In the genomic region with DNA sequence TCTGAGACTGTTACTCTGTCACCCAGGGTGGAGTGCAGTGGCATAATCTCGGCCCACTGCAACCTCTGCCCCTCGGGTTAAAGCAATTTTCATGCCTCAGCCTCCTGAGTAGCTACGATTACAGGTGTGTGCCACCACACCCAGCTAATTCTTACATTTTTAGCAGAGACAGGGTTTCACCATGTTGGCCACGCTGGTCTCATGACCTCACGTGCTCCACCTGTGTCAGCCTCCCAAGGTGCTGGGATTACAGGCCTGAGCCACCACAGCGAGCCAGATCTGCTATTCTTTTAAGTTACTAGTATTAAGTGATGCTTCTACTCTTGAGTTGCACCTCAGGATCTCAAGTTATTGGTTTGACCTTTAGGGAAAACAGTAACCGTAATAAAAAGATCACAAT, we compare ENCODE assay signal across 1 cellular context.
TF ChIP-seq lines count a peak whose summit lies in the region.

No MANE protein-coding gene starts in this region.

TF ChIP-seq in IMR-90, 13 proteins besides CTCF, POLR2A, EP300 and RAD21:
- TF ChIP-seq FOS (IDR thresholded peaks at IDR 0.05; ENCODE audit: low read depth, low read length) = no peak
- no peak for TF ChIP-seq CEBPB (IDR thresholded peaks at IDR 0.05; ENCODE audit: low read depth, low read length)
